Comparison of ENCODE assay signal across 17 cellular contexts in the genomic region with DNA sequence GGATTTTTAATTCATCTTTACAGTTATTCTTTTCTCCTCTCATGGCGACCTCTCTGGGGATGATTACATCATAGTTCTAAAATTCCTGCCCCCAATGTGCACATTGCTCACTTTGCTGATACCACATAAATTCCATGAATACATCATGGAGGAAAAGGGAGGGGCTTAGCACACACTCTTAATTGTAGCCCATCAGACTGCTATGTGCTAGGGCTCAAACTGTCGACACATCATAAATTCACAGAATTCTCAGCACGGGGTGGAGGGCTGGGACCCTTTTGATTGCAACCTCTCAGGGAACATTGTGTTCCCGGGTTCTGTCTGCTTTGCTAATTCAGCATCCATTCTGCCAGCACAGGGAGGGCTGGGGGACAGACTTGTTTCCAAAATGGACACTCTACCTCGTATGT.
DNase-seq lines count a peak whose midpoint lies in the region; ATAC-seq and TF ChIP-seq lines count a peak whose summit lies in the region.
"Had no signal": no experiment of that assay in that cellular context is flagged by ENCODE, and none has a peak within 500 bp of the region (broad histone marks: within the 10 kb centered on the region; RNA-seq: fewer than 3 reads in every experiment).

No MANE protein-coding gene starts in this region.

- H3K27ac Mint-ChIP-seq in stimulated activated naive CD8-positive, alpha-beta T cell treated with anti-CD3 and anti-CD28 coated beads, Interleukin-15, amount 100 ng/mL, for 72 hours, result peak overlapping the region in 1 of 2 donors; percentile 41
- H3K27ac Mint-ChIP-seq: CD8-positive, alpha-beta memory T cell had no signal

- TF ChIP-seq CTCF in testis (IDR thresholded peaks at IDR 0.05), result no peak

- peaks cover 50% of the 10 kb centered on the region for H3K4me1 Mint-ChIP-seq in stimulated activated naive CD8-positive, alpha-beta T cell treated with anti-CD3 and anti-CD28 coated beads, Interleukin-15, amount 100 ng/mL, for 72 hours

- no peaks in the 10 kb centered on the region for H3K27me3 ChIP-seq in right cardiac atrium (ENCODE audit: control insufficient read depth, insufficient read depth)
- no peaks in the 10 kb centered on the region for H3K27me3 ChIP-seq in testis
- H3K27me3 ChIP-seq: MG63 had no signal

- H3K4me1 ChIP-seq in right cardiac atrium (ENCODE audit: control insufficient read depth, insufficient read depth, low read length) (peaks cover 1% of the 10 kb centered on the region), testis (no peaks in the 10 kb centered on the region)

- no peak for TF ChIP-seq POLR2A in testis (IDR thresholded peaks at IDR 0.05)

- 42% methylated on average over 5 of the region's 5 CpGs for WGBS in right cardiac atrium
- WGBS in testis, 2 donors, result 41 to 70% methylated on average over 3 to 5 of the region's 5 CpGs

- H3K4me3 Mint-ChIP-seq in stimulated activated naive CD8-positive, alpha-beta T cell treated with anti-CD3 and anti-CD28 coated beads, Interleukin-15, amount 100 ng/mL, for 72 hours, result no peak overlapping the region
- H3K4me3 Mint-ChIP-seq: CD8-positive, alpha-beta memory T cell had no signal

- H3K27ac ChIP-seq in SK-N-MC (peak overlapping the region; percentile 67; the same call in 1 of the 2 replicates), right cardiac atrium (ENCODE audit: low read length) (no peak overlapping the region), testis (no peak overlapping the region)

- intact Hi-C loops in right cardiac atrium (cut with DNase I) (loop anchor here in 1 of 4 donors (10.0 kb wide), 1 partner anchor 60 kb away; no protein-coding TSS in a partner anchor), testis (cut with DNase I; ENCODE audit: low total_unique reads) (no loop called here)

- H3K9me3 ChIP-seq in SK-N-MC (ENCODE audit: low read depth, low read length) (no peaks in the 10 kb centered on the region), right cardiac atrium (ENCODE audit: control insufficient read depth, low read length) (no peaks in the 10 kb centered on the region), testis (no peaks in the 10 kb centered on the region)
- H3K9me3 ChIP-seq: MG63 had no signal

- H3K4me3 ChIP-seq in SK-N-MC (peak overlapping the region; percentile 53; the same call in 1 of the 2 replicates), right cardiac atrium (ENCODE audit: low read length) (no peak overlapping the region), testis (no peak overlapping the region)
- H3K4me3 ChIP-seq: MG63 had no signal

- H3K36me3 ChIP-seq in SK-N-MC (ENCODE audit: insufficient read depth, low read length) (no peaks in the 10 kb centered on the region), testis (ENCODE audit: low read depth, missing control alignments) (no peaks in the 10 kb centered on the region)
- H3K36me3 ChIP-seq: MG63 had no signal

- H3K9ac ChIP-seq in SK-N-MC (ENCODE audit: insufficient read length), result peak overlapping the region; percentile 63

- H3K27me3 Mint-ChIP-seq in stimulated activated naive CD8-positive, alpha-beta T cell treated with anti-CD3 and anti-CD28 coated beads, Interleukin-15, amount 100 ng/mL, for 72 hours, result no peaks in the 10 kb centered on the region

- H3K9me3 Mint-ChIP-seq in stimulated activated naive CD8-positive, alpha-beta T cell treated with anti-CD3 and anti-CD28 coated beads, Interleukin-15, amount 100 ng/mL, for 72 hours, result no peaks in the 10 kb centered on the region

- DNase-seq in EH (ENCODE audit: low read depth) (peak; percentile 0), SK-N-MC (ENCODE audit: low read depth, low spot score) (no peak), right cardiac atrium (peak in 1 of 3 donors; percentile 56), testis (peak; percentile 31)
- no peak for DNase-seq in activated effector memory CD4-positive, alpha-beta T cell treated with anti-CD3 and anti-CD28 coated beads, Interleukin-2, amount 50 U/mL, for 16 hours
- DNase-seq in stimulated activated naive CD8-positive, alpha-beta T cell treated with anti-CD3 and anti-CD28 coated beads, Interleukin-15, amount 100 ng/mL, for 72 hours, result no peak
- DNase-seq: AML-193; C1 segment of cervical spinal cord; Calu3; CD8-positive, alpha-beta memory T cell; GF-D8; MG63; NCI-H1694 treated with DMSO at 0.1 percent for 48 hours; NCI-H446; NCI-H526 treated with DMSO at 0.1 percent for 48 hours; SHP77 had no signal

- peak; percentile 43 to 88 for ATAC-seq in right cardiac atrium
- no peak for ATAC-seq in stimulated activated naive CD8-positive, alpha-beta T cell treated with anti-CD3 and anti-CD28 coated beads, Interleukin-15, amount 100 ng/mL, for 72 hours
- ATAC-seq in HG02973 (IDR thresholded peaks at IDR 0.05; ENCODE audit: unreplicated experiment), result no peak

Comparison
In these comparisons a context has a peak if more than half of its experiments do, and no peak if none do; other contexts are left out.
1. DNase-seq: peak in EH (single experiment) and testis (single experiment); none in SK-N-MC (single experiment), activated effector memory CD4-positive, alpha-beta T cell treated with anti-CD3 and anti-CD28 coated beads, Interleukin-2, amount 50 U/mL, for 16 hours (single experiment) and stimulated activated naive CD8-positive, alpha-beta T cell treated with anti-CD3 and anti-CD28 coated beads, Interleukin-15, amount 100 ng/mL, for 72 hours (0 of 2).
2. ATAC-seq: peak in right cardiac atrium (2 of 2); none in stimulated activated naive CD8-positive, alpha-beta T cell treated with anti-CD3 and anti-CD28 coated beads, Interleukin-15, amount 100 ng/mL, for 72 hours (single experiment) and HG02973 (single experiment).